9 cellular contexts compared by ENCODE assay signal in the genomic region with DNA sequence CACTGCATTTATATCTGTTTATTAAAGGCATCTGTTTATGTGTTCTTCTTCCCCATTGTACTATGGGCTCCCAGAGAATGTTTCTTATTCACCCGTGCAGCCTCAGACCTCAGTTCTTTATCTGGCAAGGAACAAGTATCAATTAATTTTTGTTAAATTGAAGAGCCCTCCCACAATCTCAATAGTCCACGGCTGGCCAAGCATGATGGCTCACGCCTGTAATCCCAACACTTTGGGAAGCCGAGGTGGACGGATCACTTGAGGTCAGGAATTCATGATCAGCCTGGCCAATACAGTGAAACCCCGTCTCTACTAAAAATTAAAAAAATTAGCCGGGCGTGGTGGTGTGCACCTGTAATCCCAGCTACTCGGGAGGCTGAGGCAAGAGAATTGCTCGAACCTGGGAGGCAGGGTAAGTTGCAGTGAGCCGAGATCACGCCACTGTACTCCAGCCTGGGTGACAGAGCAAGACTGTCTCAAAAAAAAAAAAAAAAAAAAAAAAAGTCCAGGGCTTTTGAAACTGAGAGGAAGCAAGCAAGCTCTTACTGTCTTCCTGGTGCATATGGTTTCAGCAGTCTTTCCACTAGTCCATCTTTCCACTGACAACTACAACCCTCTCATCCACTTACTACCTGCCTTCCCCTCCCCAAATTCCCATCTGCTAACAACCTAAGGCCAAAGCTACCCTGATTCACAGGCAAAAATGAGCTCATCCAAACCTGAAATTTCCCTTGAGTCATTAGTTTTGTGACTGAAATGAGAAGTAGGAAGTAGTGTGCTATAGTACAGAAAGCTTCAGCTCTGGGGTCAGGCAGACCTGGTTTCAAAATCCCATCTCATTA. TPM values are rescaled to one million over a fixed set of nuclear protein-coding genes. Genes with fewer than 3 reads are reported as not detected.
DNase-seq lines count a peak whose midpoint lies in the region; ATAC-seq and FAIRE-seq lines count a peak whose summit lies in the region.
"Had no signal": no experiment of that assay in that cellular context is flagged by ENCODE, and none has a peak within 500 bp of the region (broad histone marks: within the 10 kb centered on the region; RNA-seq: fewer than 3 reads in every experiment).

No MANE protein-coding gene starts in this region.

- peak; percentile 76 for ATAC-seq in HG02870 (IDR thresholded peaks at IDR 0.05; ENCODE audit: unreplicated experiment)

- no peak for DNase-seq in GM19239 (ENCODE audit: insufficient read length, low spot score)
- DNase-seq in activated CD4-positive, alpha-beta memory T cell treated with anti-CD3 and anti-CD28 coated beads for 36 hours: peak; percentile 29
- DNase-seq in pons (ENCODE audit: low spot score): peak; percentile 41
- DNase-seq in NCI-H146 (lab: John Stamatoyannopoulos, UW): no peak
- DNase-seq in iPS-NIHi11 (ENCODE audit: low spot score): no peak
- DNase-seq in COR-L47 (lab: John Stamatoyannopoulos, UW): no peak
- DNase-seq: effector CD4-positive, alpha-beta T cell; NCI-H1417 treated with DMSO at 0.1 percent for 48 hours had no signal

- POLR2A ChIA-PET in activated CD4-positive, alpha-beta memory T cell treated with anti-CD3 and anti-CD28 coated beads for 36 hours (lab: Charles Lee): no interaction called here

- H3K4me1 Mint-ChIP-seq in activated CD4-positive, alpha-beta memory T cell treated with anti-CD3 and anti-CD28 coated beads for 36 hours (ENCODE audit: low read depth): peaks cover 39% of the 10 kb centered on the region

- no peaks in the 10 kb centered on the region for H3K27me3 Mint-ChIP-seq in activated CD4-positive, alpha-beta memory T cell treated with anti-CD3 and anti-CD28 coated beads for 36 hours

- H3K9me3 Mint-ChIP-seq in activated CD4-positive, alpha-beta memory T cell treated with anti-CD3 and anti-CD28 coated beads for 36 hours: no peaks in the 10 kb centered on the region

- peaks cover 27% of the 10 kb centered on the region for H3K36me3 Mint-ChIP-seq in activated CD4-positive, alpha-beta memory T cell treated with anti-CD3 and anti-CD28 coated beads for 36 hours

- CTCF ChIA-PET in activated CD4-positive, alpha-beta memory T cell treated with anti-CD3 and anti-CD28 coated beads for 36 hours (lab: Charles Lee): interaction anchor here (0.6 to 4.7 kb wide), 3 partner anchors 16 to 241 kb away, joined by 3 to 19 read pairs (median 3); no protein-coding TSS in a partner anchor

- intact Hi-C loops in activated CD4-positive, alpha-beta memory T cell treated with anti-CD3 and anti-CD28 coated beads for 36 hours (cut with micrococcal nuclease): loop anchor here (5.0 kb wide), 1 partner anchor 96 kb away; no protein-coding TSS in a partner anchor

- FAIRE-seq in GM19239 (lab: Jason Lieb, UNC): peak; percentile 65

- no peak overlapping the region for H3K4me3 Mint-ChIP-seq in activated CD4-positive, alpha-beta memory T cell treated with anti-CD3 and anti-CD28 coated beads for 36 hours

- H3K27ac Mint-ChIP-seq in activated CD4-positive, alpha-beta memory T cell treated with anti-CD3 and anti-CD28 coated beads for 36 hours: peak overlapping the region; percentile 54

RNA-seq across cellular contexts. Expression of gene HK3, which starts 2.3 kb away (rescaled TPM):
- total RNA-seq in activated CD4-positive, alpha-beta memory T cell treated with anti-CD3 and anti-CD28 coated beads for 36 hours: under 1 TPM; 0.22 to 0.62 TPM

Comparison
In these comparisons a context has a peak if more than half of its experiments do, and no peak if none do; other contexts are left out.
1. DNase-seq: peak in activated CD4-positive, alpha-beta memory T cell treated with anti-CD3 and anti-CD28 coated beads for 36 hours (single experiment) and pons (single experiment); none in GM19239 (single experiment), NCI-H146 (single experiment), iPS-NIHi11 (single experiment) and COR-L47 (single experiment).